In the genomic region with DNA sequence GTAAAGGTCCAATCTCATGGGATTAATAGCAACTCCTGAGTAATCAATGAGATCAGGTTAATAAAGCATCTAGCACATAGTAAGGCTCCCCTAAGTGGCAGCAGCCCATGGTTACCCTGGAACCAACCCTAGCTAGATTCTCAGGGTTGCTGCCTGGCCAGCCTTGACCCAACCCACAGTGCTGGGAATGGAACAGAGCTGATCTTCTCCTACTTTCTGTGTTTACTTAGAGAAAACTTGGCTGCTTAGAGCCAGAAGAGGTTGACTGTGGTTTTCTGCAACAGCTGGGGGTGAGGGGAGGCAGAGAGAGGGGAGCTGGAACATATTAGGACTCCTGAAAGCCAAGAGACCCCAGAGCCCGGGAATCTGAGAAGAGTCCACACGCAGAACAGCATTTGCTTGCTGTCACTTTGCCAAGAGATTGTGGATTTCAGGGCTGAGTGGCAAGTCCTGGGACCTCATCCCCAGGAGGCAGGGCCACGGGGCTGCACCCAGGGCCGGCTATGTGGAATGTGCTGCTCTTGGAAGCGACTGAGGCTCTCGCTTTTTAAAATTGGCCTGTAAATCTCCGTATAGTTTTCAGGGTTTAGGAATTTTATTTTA, we compare ENCODE assay signal across 1 cellular context.
TF ChIP-seq lines count a peak whose summit lies in the region.

No MANE protein-coding gene starts in this region.

TF ChIP-seq in IMR-90, 13 proteins besides CTCF, POLR2A, EP300 and RAD21 (continued from another document):
- TF ChIP-seq, protein P1, sequence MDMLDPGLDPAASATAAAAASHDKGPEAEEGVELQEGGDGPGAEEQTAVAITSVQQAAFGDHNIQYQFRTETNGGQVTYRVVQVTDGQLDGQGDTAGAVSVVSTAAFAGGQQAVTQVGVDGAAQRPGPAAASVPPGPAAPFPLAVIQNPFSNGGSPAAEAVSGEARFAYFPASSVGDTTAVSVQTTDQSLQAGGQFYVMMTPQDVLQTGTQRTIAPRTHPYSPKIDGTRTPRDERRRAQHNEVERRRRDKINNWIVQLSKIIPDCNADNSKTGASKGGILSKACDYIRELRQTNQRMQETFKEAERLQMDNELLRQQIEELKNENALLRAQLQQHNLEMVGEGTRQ (IDR thresholded peaks at IDR 0.05; ENCODE audit: low read depth, low read length), result no peak
TF ChIP-seq in IMR-90: peak in this region for 0.
